30 cellular contexts compared by ENCODE assay signal in genomic region chr11:69388210-69388609, GRCh38.
"Had no signal": no experiment of that assay in that cellular context is flagged by ENCODE, and none has a peak within 500 bp of the region (broad histone marks: within the 10 kb centered on the region; RNA-seq: fewer than 3 reads in every experiment).

No MANE protein-coding gene starts in this region.

- H3K36me3 Mint-ChIP-seq: activated CD4-positive, alpha-beta memory T cell treated with anti-CD3 and anti-CD28 coated beads for 36 hours; activated CD8-positive, alpha-beta memory T cell treated with anti-CD3 and anti-CD28 coated beads, Interleukin-2, amount 10 ng/mL, durations not matched to agents 7 days and 5 days had no signal

- DNase-seq: activated CD4-positive, alpha-beta memory T cell treated with anti-CD3 and anti-CD28 coated beads for 36 hours; activated CD4-positive, alpha-beta T cell treated with anti-CD3 and anti-CD28 coated beads for 36 hours; activated CD4-positive, alpha-beta T cell treated with anti-CD3 and anti-CD28 coated beads, Interleukin-2, amount 10 ng/mL, durations not matched to agents 24 days and 14 days; activated CD4-positive, CD25-positive, alpha-beta regulatory T cell; activated CD4-positive, CD25-positive, alpha-beta regulatory T cell treated with anti-CD3 and anti-CD28 coated beads, Interleukin-2, amount 50 U/mL, for 72 hours; activated CD8-positive, alpha-beta memory T cell treated with anti-CD3 and anti-CD28 coated beads, Interleukin-2, amount 10 ng/mL, durations not matched to agents 7 days and 5 days; activated CD8-positive, alpha-beta memory T cell treated with anti-CD3 and anti-CD28 coated beads, Interleukin-2, amount 50 U/mL, for 4 hours; activated CD8-positive, alpha-beta T cell treated with anti-CD3 and anti-CD28 coated beads, Interleukin-2, amount 10 ng/mL, durations not matched to agents 7 days and 5 days; activated naive CD4-positive, alpha-beta T cell treated with anti-CD3 and anti-CD28 coated beads for 36 hours; activated naive CD8-positive, alpha-beta T cell treated with anti-CD3 and anti-CD28 coated beads for 36 hours; activated naive CD8-positive, alpha-beta T cell treated with anti-CD3 and anti-CD28 coated beads, Interleukin-2, amount 50 U/mL, for 24 hours; activated T-cell treated with anti-CD3 and anti-CD28 coated beads, Interleukin-2, amount 50 U/mL, for 1 hour; activated T-cell treated with anti-CD3 and anti-CD28 coated beads, Interleukin-2, amount 50 U/mL, for 48 hours; amygdala; aorta; body of pancreas; caudate nucleus; effector CD8-positive, alpha-beta T cell; endodermal cell; erythroblast; gastrocnemius medialis; glutamatergic neuron; heart left ventricle; T-helper 2 cell had no signal

- H3K4me3 Mint-ChIP-seq: activated CD4-positive, alpha-beta memory T cell treated with anti-CD3 and anti-CD28 coated beads for 36 hours; activated CD4-positive, alpha-beta T cell treated with anti-CD3 and anti-CD28 coated beads for 36 hours; activated CD4-positive, alpha-beta T cell treated with anti-CD3 and anti-CD28 coated beads, Interleukin-2, amount 10 ng/mL, durations not matched to agents 24 days and 14 days; activated CD8-positive, alpha-beta memory T cell treated with anti-CD3 and anti-CD28 coated beads, Interleukin-2, amount 10 ng/mL, durations not matched to agents 7 days and 5 days; activated CD8-positive, alpha-beta T cell treated with anti-CD3 and anti-CD28 coated beads, Interleukin-2, amount 10 ng/mL, durations not matched to agents 7 days and 5 days; activated naive CD4-positive, alpha-beta T cell treated with anti-CD3 and anti-CD28 coated beads for 36 hours; activated naive CD4-positive, alpha-beta T cell treated with anti-CD3 and anti-CD28 coated beads, Interleukin-2, amount 50 U/mL, for 24 hours; activated naive CD8-positive, alpha-beta T cell treated with anti-CD3 and anti-CD28 coated beads for 36 hours; activated naive CD8-positive, alpha-beta T cell treated with anti-CD3 and anti-CD28 coated beads, Interleukin-2, amount 50 U/mL, for 24 hours; activated T-helper 1 cell treated with anti-CD3 and anti-CD28 coated beads, Interleukin-12 subunit alpha, Interleukin-12 subunit beta, Interleukin-2, Interleukin-4 antibody, amounts not matched to agents 30 ng/mL and 10 ng/mL and 1 ng/mL, durations not matched to agents 14 hours and 24 hours and 36 hours; endodermal cell had no signal

- H3K27me3 Mint-ChIP-seq: activated CD4-positive, alpha-beta T cell treated with anti-CD3 and anti-CD28 coated beads, Interleukin-2, amount 10 ng/mL, durations not matched to agents 24 days and 14 days; activated CD8-positive, alpha-beta memory T cell treated with anti-CD3 and anti-CD28 coated beads, Interleukin-2, amount 10 ng/mL, durations not matched to agents 7 days and 5 days; activated naive CD4-positive, alpha-beta T cell treated with anti-CD3 and anti-CD28 coated beads, Interleukin-2, amount 50 U/mL, for 24 hours; activated naive CD8-positive, alpha-beta T cell treated with anti-CD3 and anti-CD28 coated beads for 36 hours had no signal

- H3K27ac ChIP-seq: adrenal gland, body of pancreas, esophagus muscularis mucosa, foreskin keratinocyte, gastrocnemius medialis, heart left ventricle had no signal

- H3K4me3 ChIP-seq: adrenal gland, body of pancreas, esophagus muscularis mucosa, gastrocnemius medialis, heart left ventricle had no signal

- ATAC-seq: activated CD4-positive, alpha-beta T cell treated with anti-CD3 and anti-CD28 coated beads for 36 hours; activated CD8-positive, alpha-beta memory T cell treated with anti-CD3 and anti-CD28 coated beads, Interleukin-2, amount 10 ng/mL, durations not matched to agents 7 days and 5 days; activated CD8-positive, alpha-beta T cell treated with anti-CD3 and anti-CD28 coated beads, Interleukin-2, amount 10 ng/mL, durations not matched to agents 7 days and 5 days; activated naive CD8-positive, alpha-beta T cell treated with anti-CD3 and anti-CD28 coated beads, Interleukin-2, amount 50 U/mL, for 24 hours; body of pancreas; gastrocnemius medialis; heart left ventricle had no signal

- H3K36me3 ChIP-seq: adrenal gland, esophagus muscularis mucosa, gastrocnemius medialis, heart left ventricle had no signal

- H3K27ac Mint-ChIP-seq: activated CD4-positive, alpha-beta memory T cell treated with anti-CD3 and anti-CD28 coated beads for 36 hours; activated CD4-positive, alpha-beta T cell treated with anti-CD3 and anti-CD28 coated beads for 36 hours; activated CD4-positive, alpha-beta T cell treated with anti-CD3 and anti-CD28 coated beads, Interleukin-2, amount 10 ng/mL, durations not matched to agents 24 days and 14 days; activated CD8-positive, alpha-beta memory T cell treated with anti-CD3 and anti-CD28 coated beads, Interleukin-2, amount 10 ng/mL, durations not matched to agents 7 days and 5 days; activated CD8-positive, alpha-beta T cell treated with anti-CD3 and anti-CD28 coated beads, Interleukin-2, amount 10 ng/mL, durations not matched to agents 7 days and 5 days; activated naive CD4-positive, alpha-beta T cell treated with anti-CD3 and anti-CD28 coated beads for 36 hours; activated naive CD4-positive, alpha-beta T cell treated with anti-CD3 and anti-CD28 coated beads, Interleukin-2, amount 50 U/mL, for 24 hours; activated naive CD8-positive, alpha-beta T cell treated with anti-CD3 and anti-CD28 coated beads for 36 hours; activated naive CD8-positive, alpha-beta T cell treated with anti-CD3 and anti-CD28 coated beads, Interleukin-2, amount 50 U/mL, for 24 hours; activated T-helper 1 cell treated with anti-CD3 and anti-CD28 coated beads, Interleukin-12 subunit alpha, Interleukin-12 subunit beta, Interleukin-2, Interleukin-4 antibody, amounts not matched to agents 30 ng/mL and 10 ng/mL and 1 ng/mL, durations not matched to agents 14 hours and 24 hours and 36 hours; activated T-helper 2 cell treated with anti-CD3 and anti-CD28 coated beads, Interferon-gamma antibody, Interleukin-2, Interleukin-4, amounts not matched to agents 10 μg/mL and 5 μg/mL and 100 μg/mL, durations not matched to agents 14 hours and 24 hours and 36 hours; endodermal cell had no signal

- H3K27me3 ChIP-seq: adrenal gland, body of pancreas, foreskin keratinocyte, gastrocnemius medialis, heart left ventricle had no signal

- H3K4me1 Mint-ChIP-seq: activated CD4-positive, alpha-beta T cell treated with anti-CD3 and anti-CD28 coated beads for 36 hours; activated CD4-positive, alpha-beta T cell treated with anti-CD3 and anti-CD28 coated beads, Interleukin-2, amount 10 ng/mL, durations not matched to agents 24 days and 14 days; activated naive CD4-positive, alpha-beta T cell treated with anti-CD3 and anti-CD28 coated beads, Interleukin-2, amount 50 U/mL, for 24 hours; activated naive CD8-positive, alpha-beta T cell treated with anti-CD3 and anti-CD28 coated beads for 36 hours; activated naive CD8-positive, alpha-beta T cell treated with anti-CD3 and anti-CD28 coated beads, Interleukin-2, amount 50 U/mL, for 24 hours; endodermal cell had no signal

- H3K4me1 ChIP-seq: adrenal gland, body of pancreas, esophagus muscularis mucosa, foreskin keratinocyte, gastrocnemius medialis, heart left ventricle had no signal
